ENCODE assay signal across 8 cellular contexts in genomic region chr19:33819496-33819874, GRCh38. TPM values are rescaled to one million over a fixed set of nuclear protein-coding genes. Genes with fewer than 3 reads are reported as not detected.
DNase-seq lines count a peak whose midpoint lies in the region; ATAC-seq and TF ChIP-seq lines count a peak whose summit lies in the region.
"Had no signal": no experiment of that assay in that cellular context is flagged by ENCODE, and none has a peak within 500 bp of the region (broad histone marks: within the 10 kb centered on the region; RNA-seq: fewer than 3 reads in every experiment).

No MANE protein-coding gene starts in this region.

- ATAC-seq in GM18517 (IDR thresholded peaks at IDR 0.05; ENCODE audit: unreplicated experiment): no peak

- POLR2A ChIA-PET in HEK293 (lab: Yijun Ruan, JAX): interaction anchor here (0.6 to 3.0 kb wide), 7 partner anchors 9 to 545 kb away, joined by 3 to 16 read pairs (median 4); partner anchors contain the start of genes GPI and KCTD15

- H3K4me1 ChIP-seq in HEK293 (ENCODE audit: control insufficient read depth, insufficient read depth, low read length) (peaks cover 20% of the 10 kb centered on the region), iPS-15b (ENCODE audit: control insufficient read depth, insufficient read depth, low read length) (peaks cover 3% of the 10 kb centered on the region), spleen (peaks cover 17 to 52% (median 31%) of the 10 kb centered on the region in 6 donors)

- peak overlapping the region; percentile 74; the same call in 1 of the 2 replicates for H3K27ac ChIP-seq in HEK293 (ENCODE audit: extremely low read depth, low read depth, low read length)
- H3K27ac ChIP-seq in spleen: peak overlapping the region; percentile 59 to 89 (median 86)

- no peaks in the 10 kb centered on the region for H3K9me3 Mint-ChIP-seq in activated T-helper 2 cell treated with anti-CD3 and anti-CD28 coated beads, Interferon-gamma antibody, Interleukin-2, Interleukin-4, amounts not matched to agents 10 μg/mL and 5 μg/mL and 100 μg/mL, durations not matched to agents 14 hours and 24 hours and 36 hours

- CTCF ChIA-PET in HEK293 (lab: Yijun Ruan, JAX): interaction anchor here (0.6 to 4.3 kb wide), 13 partner anchors 14 to 821 kb away, joined by 3 to 23 read pairs (median 5); no protein-coding TSS in a partner anchor

- intact Hi-C loops in activated T-helper 2 cell treated with anti-CD3 and anti-CD28 coated beads, Interferon-gamma antibody, Interleukin-2, Interleukin-4, amounts not matched to agents 10 μg/mL and 5 μg/mL and 100 μg/mL, durations not matched to agents 14 hours and 24 hours and 36 hours (cut with micrococcal nuclease): no loop called here
- intact Hi-C loops in spleen (cut with DNase I; ENCODE audit: low total_unique reads): no loop called here

- TF ChIP-seq CTCF in HEK293 (tag by site-specific recombination; IDR thresholded peaks at IDR 0.05) (no peak), spleen (IDR thresholded peaks at IDR 0.05 in 8 of 11, conservative IDR thresholded peaks at IDR 0.05 in 3 of 11) (no peak)

- H3K27me3 Mint-ChIP-seq in activated T-helper 2 cell treated with anti-CD3 and anti-CD28 coated beads, Interferon-gamma antibody, Interleukin-2, Interleukin-4, amounts not matched to agents 10 μg/mL and 5 μg/mL and 100 μg/mL, durations not matched to agents 14 hours and 24 hours and 36 hours (ENCODE audit: low read depth): no peaks in the 10 kb centered on the region

- H3K36me3 ChIP-seq in HEK293 (ENCODE audit: control insufficient read depth in 2 of 2, insufficient read depth in 1 of 2, low read length in 2 of 2) (peaks cover under 1 to 3% of the 10 kb centered on the region in 2 experiments), iPS-15b (ENCODE audit: control insufficient read depth, insufficient read depth, low read length) (no peaks in the 10 kb centered on the region), spleen (no peaks in the 10 kb centered on the region)

- no peaks in the 10 kb centered on the region for H3K9me3 ChIP-seq in HEK293 (ENCODE audit: control insufficient read depth, insufficient read depth, low read depth, low read length)
- no peaks in the 10 kb centered on the region for H3K9me3 ChIP-seq in iPS-15b (ENCODE audit: control insufficient read depth, insufficient read depth, low read length)
- no peaks in the 10 kb centered on the region for H3K9me3 ChIP-seq in spleen

- H3K4me1 Mint-ChIP-seq in activated T-helper 2 cell treated with anti-CD3 and anti-CD28 coated beads, Interferon-gamma antibody, Interleukin-2, Interleukin-4, amounts not matched to agents 10 μg/mL and 5 μg/mL and 100 μg/mL, durations not matched to agents 14 hours and 24 hours and 36 hours (ENCODE audit: low read depth): peaks cover 30% of the 10 kb centered on the region

- H3K27me3 ChIP-seq in iPS-15b (ENCODE audit: control insufficient read depth, insufficient read depth, low read length) (peaks cover 4% of the 10 kb centered on the region), spleen (replicated peaks in 1 of 7) (peaks cover 0 to 19% (median 0%) of the 10 kb centered on the region in 7 donors)

- in situ Hi-C loops in ACHN (cut with HindIII; ENCODE audit: low pct_ligation_motif_present, low pct_unique_long_range_greater_than_20kb, low sequenced_read_pairs): no loop called here

- no peak for DNase-seq in activated T-helper 2 cell treated with anti-CD3 and anti-CD28 coated beads, Interferon-gamma antibody, Interleukin-2, Interleukin-4, amounts not matched to agents 10 μg/mL and 5 μg/mL and 100 μg/mL, durations not matched to agents 14 hours and 24 hours and 36 hours (ENCODE audit: low spot score)
- no peak for DNase-seq in spleen
- DNase-seq in ACHN: no peak
- no peak for DNase-seq in NCI-H1930 (lab: John Stamatoyannopoulos, UW)
- DNase-seq: NCI-H187 had no signal

- H3K9ac ChIP-seq in iPS-15b (ENCODE audit: low read depth, low read length): peak overlapping the region; percentile 24

- WGBS in spleen, 5 donors: 27 to 56% (median 38%) methylated on average over 6 to 10 of the region's 10 CpGs

- H3K4me3 ChIP-seq in HEK293 (ENCODE audit: low read depth, low read length) (peak overlapping the region; percentile 18; the same call in 1 of the 2 replicates), iPS-15b (ENCODE audit: low read depth, low read length) (peak overlapping the region; percentile 59), spleen (peak overlapping the region in 7 of 8 donors; percentile 28 to 70 (median 48))

- no peaks in the 10 kb centered on the region for H3K36me3 Mint-ChIP-seq in activated T-helper 2 cell treated with anti-CD3 and anti-CD28 coated beads, Interferon-gamma antibody, Interleukin-2, Interleukin-4, amounts not matched to agents 10 μg/mL and 5 μg/mL and 100 μg/mL, durations not matched to agents 14 hours and 24 hours and 36 hours (ENCODE audit: low read depth)

- TF ChIP-seq POLR2A in spleen (IDR thresholded peaks at IDR 0.05): no peak

- H3K27ac Mint-ChIP-seq in activated T-helper 2 cell treated with anti-CD3 and anti-CD28 coated beads, Interferon-gamma antibody, Interleukin-2, Interleukin-4, amounts not matched to agents 10 μg/mL and 5 μg/mL and 100 μg/mL, durations not matched to agents 14 hours and 24 hours and 36 hours: no peak overlapping the region

- peak overlapping the region; percentile 54 for H3K4me3 Mint-ChIP-seq in activated T-helper 2 cell treated with anti-CD3 and anti-CD28 coated beads, Interferon-gamma antibody, Interleukin-2, Interleukin-4, amounts not matched to agents 10 μg/mL and 5 μg/mL and 100 μg/mL, durations not matched to agents 14 hours and 24 hours and 36 hours (ENCODE audit: low read depth)

TF ChIP-seq in HEK293, 187 proteins besides CTCF, POLR2A, EP300 and RAD21:
- TF ChIP-seq ZNF223 (tag by site-specific recombination; IDR thresholded peaks at IDR 0.05): 0 out of 2 replicates have a peak, but pooled peaks have one; percentile 15
- TF ChIP-seq ZFP69B (tag by site-specific recombination; IDR thresholded peaks at IDR 0.05): no peak

RNA-seq across cellular contexts. Expression of gene KCTD15, which starts 22.8 kb away (rescaled TPM):
- total RNA-seq in activated T-helper 2 cell treated with anti-CD3 and anti-CD28 coated beads, Interferon-gamma antibody, Interleukin-2, Interleukin-4, amounts not matched to agents 10 μg/mL and 5 μg/mL and 100 μg/mL, durations not matched to agents 14 hours and 24 hours and 36 hours: 12.9 and 14.1 TPM in 2 replicates
- total RNA-seq in spleen: 10 to 100 TPM in 6 of 7 donors, 1 to 10 TPM in 1; 9.7 to 31.8 (median 23.9) TPM
- polyA plus RNA-seq in spleen: 10 to 100 TPM in 1 of 3 donors, 1 to 10 TPM in 2; 7.6 to 18.8 (median 8.5) TPM
